In genomic region chr1:209190591-209191241, GRCh38 we compare ENCODE assay signal across 8 cellular contexts.
A peak's percentile ranks its signal among the peaks of the same experiment; 100 is the strongest.
DNase-seq lines count a peak whose midpoint lies in the region; ATAC-seq and TF ChIP-seq lines count a peak whose summit lies in the region.

No MANE protein-coding gene starts in this region.

- no peak overlapping the region for H2AFZ ChIP-seq in mammary epithelial cell (ENCODE audit: low read depth, low read length)

- TF ChIP-seq POLR2A in vagina (IDR thresholded peaks at IDR 0.05): no peak

- no peaks in the 10 kb centered on the region for H3K36me3 Mint-ChIP-seq in activated T-helper 17 cell treated with anti-CD3 and anti-CD28 coated beads, Interleukin-2, amount 50 U/mL, for 72 hours (ENCODE audit: low read depth)

- intact Hi-C loops in mammary epithelial cell (cut with micrococcal nuclease): loop anchor here (1.0 to 10.0 kb wide), 5 partner anchors 110 to 538 kb away; no protein-coding TSS in a partner anchor
- intact Hi-C loops in vagina (cut with DNase I): no loop called here

- H3K4me2 ChIP-seq in mammary epithelial cell (ENCODE audit: insufficient read depth, low read depth, low read length): no peak overlapping the region

- dilution Hi-C loops in mammary epithelial cell (cut with HindIII; ENCODE audit: low sequenced_read_pairs): no loop called here

- H3K9me3 Mint-ChIP-seq in activated T-helper 17 cell treated with anti-CD3 and anti-CD28 coated beads, Interleukin-2, amount 50 U/mL, for 72 hours: peaks cover under 1% of the 10 kb centered on the region

- in situ Hi-C loops in mammary epithelial cell (cut with MboI; ENCODE audit: low sequenced_read_pairs in 2 of 2): loop anchor here (25.0 kb wide), 1 partner anchor 528 kb away; no protein-coding TSS in a partner anchor

- H3K9me3 ChIP-seq in mammary epithelial cell (replicated peaks; ENCODE audit: insufficient read depth, low read length) (peaks cover 3% of the 10 kb centered on the region), lung (ENCODE audit: control insufficient read depth in 2 of 2, insufficient read depth in 1 of 2, low read length in 1 of 2) (peaks cover 1 to 6% of the 10 kb centered on the region in 2 donors), vagina (peaks cover 4% of the 10 kb centered on the region)

- H3K9ac ChIP-seq in mammary epithelial cell (ENCODE audit: insufficient read depth, low read length): no peak overlapping the region

- no peaks in the 10 kb centered on the region for H3K4me1 Mint-ChIP-seq in activated T-helper 17 cell treated with anti-CD3 and anti-CD28 coated beads, Interleukin-2, amount 50 U/mL, for 72 hours

- DNase-seq in EH (ENCODE audit: low read depth) (peak; percentile 52), NCI-H82 treated with DMSO at 0.1 percent for 48 hours (lab: John Stamatoyannopoulos, UW; ENCODE audit: unreplicated experiment) (peak; percentile 77), mammary epithelial cell (peak; percentile 43), lung (ENCODE audit: low spot score) (peak; percentile 58), vagina (ENCODE audit: extremely low spot score in 2 of 2) (no peak)

- H3K4me1 ChIP-seq in mammary epithelial cell (ENCODE audit: insufficient read depth, low read length): no peaks in the 10 kb centered on the region
- H3K4me1 ChIP-seq in lung (ENCODE audit: control insufficient read depth in 2 of 2, insufficient read depth in 2 of 2, low read length in 2 of 2): peaks cover 0 to 1% of the 10 kb centered on the region in 2 donors
- H3K4me1 ChIP-seq in vagina: no peaks in the 10 kb centered on the region

- H3K27ac ChIP-seq in mammary epithelial cell (ENCODE audit: insufficient read depth, low read depth, low read length): no peak overlapping the region
- H3K27ac ChIP-seq in lung (ENCODE audit: low read depth in 1 of 2, low read length in 1 of 2): no peak overlapping the region
- no peak overlapping the region for H3K27ac ChIP-seq in vagina

- WGBS in mammary epithelial cell (ENCODE audit: low coverage, missing lambda C conversion rate): 17% methylated on average over 12 of the region's 12 CpGs
- 14% methylated on average over 12 of the region's 12 CpGs for WGBS in lung, 2 donors

- H3K36me3 ChIP-seq in mammary epithelial cell (ENCODE audit: insufficient read depth, low read length): no peaks in the 10 kb centered on the region
- no peaks in the 10 kb centered on the region for H3K36me3 ChIP-seq in lung (ENCODE audit: control insufficient read depth in 2 of 2, insufficient read depth in 2 of 2, low read length in 2 of 2)
- H3K36me3 ChIP-seq in vagina: no peaks in the 10 kb centered on the region

- TF ChIP-seq CTCF in mammary epithelial cell (conservative IDR thresholded peaks at IDR 0.05 in 1 of 2, IDR thresholded peaks at IDR 0.05 in 1 of 2; ENCODE audit: extremely low read depth in 1 of 2, insufficient read depth in 1 of 2, low read depth in 1 of 2, low read length in 2 of 2): peak; percentile 85 to 90
- no peak for TF ChIP-seq CTCF in lung (IDR thresholded peaks at IDR 0.05; ENCODE audit: control extremely low read depth, extremely low read depth)
- peak in 1 of 3 experiments; percentile 18 for TF ChIP-seq CTCF in vagina (IDR thresholded peaks at IDR 0.05)

- H3K27me3 Mint-ChIP-seq in activated T-helper 17 cell treated with anti-CD3 and anti-CD28 coated beads, Interleukin-2, amount 50 U/mL, for 72 hours: peaks cover 4% of the 10 kb centered on the region

- CTCF ChIA-PET in mammary epithelial cell (lab: Charles Lee; ENCODE audit: low non-redundant PET): no interaction called here

- H3K4me3 Mint-ChIP-seq in activated T-helper 17 cell treated with anti-CD3 and anti-CD28 coated beads, Interleukin-2, amount 50 U/mL, for 72 hours: no peak overlapping the region

- H3K4me3 ChIP-seq in mammary epithelial cell (replicated peaks in 1 of 3; ENCODE audit: insufficient read depth in 1 of 3, low read depth in 2 of 3, low read length in 3 of 3): no peak overlapping the region
- H3K4me3 ChIP-seq in lung: no peak overlapping the region
- no peak overlapping the region for H3K4me3 ChIP-seq in vagina

- no TSS peak for BruUV-seq in mammary epithelial cell (replicated peaks; lab: Mats Ljungman, UMichigan)

- H4K20me1 ChIP-seq in mammary epithelial cell (ENCODE audit: insufficient read depth, low read length): no peaks in the 10 kb centered on the region

- H3K79me2 ChIP-seq in mammary epithelial cell (ENCODE audit: insufficient read depth, low read length): no peaks in the 10 kb centered on the region

- H3K27me3 ChIP-seq in mammary epithelial cell (ENCODE audit: insufficient read depth, low read length) (no peaks in the 10 kb centered on the region), lung (ENCODE audit: control insufficient read depth, insufficient read depth) (no peaks in the 10 kb centered on the region), vagina (no peaks in the 10 kb centered on the region)

- no peak overlapping the region for H3K27ac Mint-ChIP-seq in activated T-helper 17 cell treated with anti-CD3 and anti-CD28 coated beads, Interleukin-2, amount 50 U/mL, for 72 hours

- ATAC-seq in GM19351 (IDR thresholded peaks at IDR 0.05; ENCODE audit: unreplicated experiment) (peak; percentile 96), HG03196 (IDR thresholded peaks at IDR 0.05; ENCODE audit: unreplicated experiment) (peak; percentile 80), lung (ENCODE audit: insufficient read depth, low FRiP score) (peak; percentile 58)
- ATAC-seq in activated T-helper 17 cell treated with anti-CD3 and anti-CD28 coated beads, Interleukin-2, amount 50 U/mL, for 72 hours (replicated peaks): no peak

Comparison
In these comparisons a context has a peak if more than half of its experiments do, and no peak if none do; other contexts are left out.
1. DNase-seq: peak in EH (single experiment), NCI-H82 treated with DMSO at 0.1 percent for 48 hours (single experiment), mammary epithelial cell (single experiment) and lung (single experiment); none in vagina (0 of 2).